ENCODE assay signal across 27 cellular contexts in the genomic region with DNA sequence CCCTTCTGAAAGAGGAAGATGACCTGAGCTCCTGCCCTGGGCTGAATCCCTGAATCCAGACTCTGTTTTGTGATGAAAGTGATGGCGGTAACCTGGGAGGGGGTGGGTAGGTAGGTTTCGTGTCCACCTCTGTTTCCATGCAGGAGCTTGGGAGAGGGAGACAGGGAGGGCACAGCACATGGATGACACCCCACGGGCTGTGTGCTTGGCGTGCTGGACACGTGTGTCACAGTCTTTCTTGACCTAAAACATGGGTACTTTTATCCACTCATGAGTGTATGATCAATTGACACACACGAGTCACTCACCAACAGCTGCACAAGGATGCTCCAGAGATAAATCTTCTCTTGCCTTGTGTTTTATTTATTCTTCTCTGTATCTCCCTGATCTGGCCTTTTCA.
"Had no signal": no experiment of that assay in that cellular context is flagged by ENCODE, and none has a peak within 500 bp of the region (broad histone marks: within the 10 kb centered on the region; RNA-seq: fewer than 3 reads in every experiment).

No MANE protein-coding gene starts in this region.

- H3K27ac Mint-ChIP-seq: immature natural killer cell; nephron; progenitor cell of endocrine pancreas; stimulated activated memory B cell treated with anti-CD40 and anti-IgM and Interleukin-4, amounts not matched to agents 10 μg/mL and 1 μg/mL and 100 μg/mL, for 72 hours; type B pancreatic cell had no signal

- DNase-seq: hypothalamus; immature natural killer cell; kidney; left colon; left lung; naive thymus-derived CD8-positive, alpha-beta T cell; occipital lobe; retina; right cardiac atrium; stimulated activated CD4-positive, alpha-beta T cell treated with anti-CD3 and anti-CD28 coated beads, Interleukin-1b, Interleukin-23, amount 100 ng/mL, for 48 hours; stimulated activated CD4-positive, alpha-beta T cell treated with anti-CD3 and anti-CD28 coated beads, Interleukin-2, amount 100 ng/mL, for 48 hours; stimulated activated CD4-positive, alpha-beta T cell treated with anti-CD3 and anti-CD28 coated beads, Interleukin-4, amount 100 ng/mL, for 4 hours; stimulated activated CD8-positive, alpha-beta memory T cell treated with anti-CD3 and anti-CD28 coated beads, Interleukin-4, amount 100 ng/mL, for 48 hours; stimulated activated naive CD4-positive, alpha-beta T cell treated with Interleukin-2 at 50 U/mL for 16 hours; stimulated activated naive CD8-positive, alpha-beta T cell treated with anti-CD3 and anti-CD28 coated beads, Interleukin-15, amount 100 ng/mL, for 72 hours; substantia nigra; uterus had no signal

- H3K4me3 Mint-ChIP-seq: immature natural killer cell; naive thymus-derived CD8-positive, alpha-beta T cell; nephron; neural crest cell; stimulated activated memory B cell treated with anti-CD40 and anti-IgM and Interleukin-4, amounts not matched to agents 10 μg/mL and 1 μg/mL and 100 μg/mL, for 72 hours; stimulated activated naive CD8-positive, alpha-beta T cell treated with anti-CD3 and anti-CD28 coated beads, Interleukin-15, amount 100 ng/mL, for 72 hours; type B pancreatic cell had no signal

- H3K9ac ChIP-seq: parathyroid adenoma had no signal

- H3K4me2 ChIP-seq: smooth muscle cell had no signal

- ATAC-seq: left colon; left lung; naive thymus-derived CD8-positive, alpha-beta T cell; right cardiac atrium; sciatic nerve; stimulated activated memory B cell treated with anti-CD40 and anti-IgM and Interleukin-4, amounts not matched to agents 10 μg/mL and 1 μg/mL and 100 μg/mL, for 72 hours had no signal

- H3K27ac ChIP-seq: left lung, parathyroid adenoma, tibial nerve, uterus had no signal

- H3K4me3 ChIP-seq: left lung, lung, smooth muscle cell, tibial nerve, uterus had no signal

- H3K4me1 Mint-ChIP-seq: immature natural killer cell; nephron; stimulated activated naive CD8-positive, alpha-beta T cell treated with anti-CD3 and anti-CD28 coated beads, Interleukin-15, amount 100 ng/mL, for 72 hours had no signal

- H2AFZ ChIP-seq: parathyroid adenoma had no signal

- H3K9me3 ChIP-seq: uterus had no signal

- H3K4me1 ChIP-seq: left lung, parathyroid adenoma, tibial nerve, uterus had no signal

- H3K27me3 ChIP-seq: left lung, tibial nerve, uterus had no signal

- H3K27me3 Mint-ChIP-seq: naive thymus-derived CD8-positive, alpha-beta T cell; progenitor cell of endocrine pancreas; stimulated activated memory B cell treated with anti-CD40 and anti-IgM and Interleukin-4, amounts not matched to agents 10 μg/mL and 1 μg/mL and 100 μg/mL, for 72 hours; stimulated activated naive CD8-positive, alpha-beta T cell treated with anti-CD3 and anti-CD28 coated beads, Interleukin-15, amount 100 ng/mL, for 72 hours; type B pancreatic cell had no signal

- H3K36me3 ChIP-seq: uterus had no signal
